13 cellular contexts compared by ENCODE assay signal in genomic region chr1:167082511-167083027, GRCh38. TPM values are rescaled to one million over a fixed set of nuclear protein-coding genes. Genes with fewer than 3 reads are reported as not detected.
DNase-seq lines count a peak whose midpoint lies in the region; ATAC-seq, FAIRE-seq and TF ChIP-seq lines count a peak whose summit lies in the region.
"Had no signal": no experiment of that assay in that cellular context is flagged by ENCODE, and none has a peak within 500 bp of the region (broad histone marks: within the 10 kb centered on the region; RNA-seq: fewer than 3 reads in every experiment).

No MANE protein-coding gene starts in this region.

- ATAC-seq in A549 (peak; percentile 90 to 92), left colon (peak; percentile 80), GM21367 (IDR thresholded peaks at IDR 0.05; ENCODE audit: unreplicated experiment) (no peak), GM21717 (IDR thresholded peaks at IDR 0.05; ENCODE audit: unreplicated experiment) (no peak)

- WGBS in A549 (ENCODE audit: missing lambda C conversion rate): 15% methylated on average over 11 of the region's 11 CpGs

- TF ChIP-seq POLR2A in A549 (IDR thresholded peaks at IDR 0.05; ENCODE audit: low read length): no peak

- H3K4me1 ChIP-seq in A549: peaks cover 15% of the 10 kb centered on the region

- no peak for TF ChIP-seq RAD21 in A549 (conservative IDR thresholded peaks at IDR 0.05 in 1 of 2, IDR thresholded peaks at IDR 0.05 in 1 of 2)

- H3K4me2 ChIP-seq in A549: peak overlapping the region; percentile 55

- CTCF ChIA-PET in A549 (lab: Yijun Ruan, JAX): interaction anchor here (1.2 to 6.7 kb wide), 6 partner anchors 16 to 372 kb away, joined by 3 to 31 read pairs (median 4); no protein-coding TSS in a partner anchor

- in situ Hi-C loops in GM13976 (cut with MboI; ENCODE audit: low sequenced_read_pairs, unreplicated experiment): no loop called here

- H3K9me3 ChIP-seq in A549: no peaks in the 10 kb centered on the region

- no peak for FAIRE-seq in A549 (lab: Jason Lieb, UNC)

- H3K4me3 ChIP-seq in A549: no peak overlapping the region

- TF ChIP-seq EP300 in A549 (IDR thresholded peaks at IDR 0.05): no peak

- intact Hi-C loops in left colon (cut with DNase I, micrococcal nuclease) (no loop called here), posterior cingulate gyrus (cut with DNase I) (no loop called here)

- TF ChIP-seq CTCF in A549 (IDR thresholded peaks at IDR 0.05) (no peak), GM13976 (IDR thresholded peaks at IDR 0.05; ENCODE audit: borderline replicate concordance, control extremely low read depth, extremely low read depth, insufficient read depth, missing control alignments) (no peak)

- DNase-seq in A549 (ENCODE audit: low read depth in 1 of 2, low spot score in 1 of 2) (peak; percentile 65 to 77), HuH-7 (ENCODE audit: low spot score) (peak; percentile 61), SKM-1 treated with dmso at 0.1 percent for 144 hours (lab: John Stamatoyannopoulos, UW; ENCODE audit: unreplicated experiment) (peak; percentile 50), left colon (peak; percentile 80 to 95), GM13976 (ENCODE audit: low spot score) (no peak), posterior cingulate gyrus (no peak)
- DNase-seq: activated CD8-positive, alpha-beta memory T cell treated with anti-CD3 and anti-CD28 coated beads, Interleukin-2, amount 50 U/mL, for 48 hours; erythroblast; NK-92 treated with Interleukin-12 subunit alpha and Interleukin-12 subunit beta, amount 100 ng/mL, for 24 hours; stimulated activated CD4-positive, alpha-beta T cell treated with anti-CD3 and anti-CD28 coated beads, Interleukin-2, amount 100 ng/mL, for 48 hours had no signal

- peak overlapping the region; percentile 44 to 77; a peak in 5 of 6 replicates for H3K27ac ChIP-seq in A549

- POLR2A ChIA-PET in A549 (lab: Yijun Ruan, JAX): no interaction called here

TF ChIP-seq in A549, 52 proteins besides CTCF, POLR2A, EP300 and RAD21:
- TF ChIP-seq MAX (IDR thresholded peaks at IDR 0.05) (peak; percentile 53; the same call in 1 of the 2 replicates), BCL3 (IDR thresholded peaks at IDR 0.05) (no peak), PHF8 (IDR thresholded peaks at IDR 0.05; ENCODE audit: borderline replicate concordance, low read depth) (no peak), FOSL2 (IDR thresholded peaks at IDR 0.05) (no peak), FOSL2 (CRISPR knock-in tag; IDR thresholded peaks at IDR 0.05) (0 out of 2 replicates have a peak, but pooled peaks have one; percentile 36), SMC3 (IDR thresholded peaks at IDR 0.05) (peak; percentile 11; the same call in 1 of the 3 replicates)

RNA-seq across cellular contexts. Expression of gene GPA33, which starts 7.6 kb away (rescaled TPM):
- not detected in 2 replicates for polyA plus RNA-seq in A549 (2011; rRNA removed)
- 0.01 TPM in 1 of 2 replicates, not detected in the other for polyA plus RNA-seq in A549 (2012; cell fraction: cytosol; rRNA removed)
- polyA plus RNA-seq in A549 (2012; cell fraction: nucleus; rRNA removed): not detected in 2 replicates
- polyA plus RNA-seq in A549 (2017; fragmentation: RNase III; extraction: RNeasy Plus Mini Kit Qiagen cat#74134 plus additional on column Dnase treatment): not detected in 3 replicates
- polyA minus RNA-seq in A549 (2011; rRNA and poly(A)+ RNA removed): not detected in 2 replicates
- 100 to 1,000 TPM; 584 to 629 TPM for total RNA-seq in left colon
- total RNA-seq: aorta had no signal

RNA-seq across cellular contexts. Expression of gene STYXL2, which starts 11.3 kb away (rescaled TPM):
- polyA plus RNA-seq in A549 (2011; rRNA removed) (not detected in 2 replicates), A549 (2017; fragmentation: RNase III; extraction: RNeasy Plus Mini Kit Qiagen cat#74134 plus additional on column Dnase treatment) (not detected in 3 replicates)
- not detected in 2 replicates for polyA plus RNA-seq in A549 (2012; cell fraction: cytosol; rRNA removed)
- polyA plus RNA-seq in A549 (2012; cell fraction: nucleus; rRNA removed): 0.01 TPM in 1 of 2 replicates, not detected in the other
- not detected in 2 replicates for polyA minus RNA-seq in A549 (2011; rRNA and poly(A)+ RNA removed)
- total RNA-seq in left colon: under 1 TPM in 1 of 2 donors, not detected in 1; 0.34 TPM

Comparison
In these comparisons a context has a peak if more than half of its experiments do, and no peak if none do; other contexts are left out.
1. ATAC-seq: peak in A549 (2 of 2) and left colon (single experiment); none in GM21367 (single experiment) and GM21717 (single experiment).
2. DNase-seq: peak in A549 (2 of 2), HuH-7 (single experiment), SKM-1 treated with dmso at 0.1 percent for 144 hours (single experiment) and left colon (2 of 2); none in GM13976 (single experiment) and posterior cingulate gyrus (0 of 10).